Comparison of ENCODE assay signal across 1 cellular context in genomic region chr1:16164821-16165364, GRCh38.
TF ChIP-seq lines count a peak whose summit lies in the region.

No MANE protein-coding gene starts in this region.

TF ChIP-seq in HepG2, 621 proteins besides CTCF, POLR2A, EP300 and RAD21 (continues in another document):
- no peak for TF ChIP-seq ZMYM2 (CRISPR knock-in tag; IDR thresholded peaks at IDR 0.05)
- TF ChIP-seq, protein P1, sequence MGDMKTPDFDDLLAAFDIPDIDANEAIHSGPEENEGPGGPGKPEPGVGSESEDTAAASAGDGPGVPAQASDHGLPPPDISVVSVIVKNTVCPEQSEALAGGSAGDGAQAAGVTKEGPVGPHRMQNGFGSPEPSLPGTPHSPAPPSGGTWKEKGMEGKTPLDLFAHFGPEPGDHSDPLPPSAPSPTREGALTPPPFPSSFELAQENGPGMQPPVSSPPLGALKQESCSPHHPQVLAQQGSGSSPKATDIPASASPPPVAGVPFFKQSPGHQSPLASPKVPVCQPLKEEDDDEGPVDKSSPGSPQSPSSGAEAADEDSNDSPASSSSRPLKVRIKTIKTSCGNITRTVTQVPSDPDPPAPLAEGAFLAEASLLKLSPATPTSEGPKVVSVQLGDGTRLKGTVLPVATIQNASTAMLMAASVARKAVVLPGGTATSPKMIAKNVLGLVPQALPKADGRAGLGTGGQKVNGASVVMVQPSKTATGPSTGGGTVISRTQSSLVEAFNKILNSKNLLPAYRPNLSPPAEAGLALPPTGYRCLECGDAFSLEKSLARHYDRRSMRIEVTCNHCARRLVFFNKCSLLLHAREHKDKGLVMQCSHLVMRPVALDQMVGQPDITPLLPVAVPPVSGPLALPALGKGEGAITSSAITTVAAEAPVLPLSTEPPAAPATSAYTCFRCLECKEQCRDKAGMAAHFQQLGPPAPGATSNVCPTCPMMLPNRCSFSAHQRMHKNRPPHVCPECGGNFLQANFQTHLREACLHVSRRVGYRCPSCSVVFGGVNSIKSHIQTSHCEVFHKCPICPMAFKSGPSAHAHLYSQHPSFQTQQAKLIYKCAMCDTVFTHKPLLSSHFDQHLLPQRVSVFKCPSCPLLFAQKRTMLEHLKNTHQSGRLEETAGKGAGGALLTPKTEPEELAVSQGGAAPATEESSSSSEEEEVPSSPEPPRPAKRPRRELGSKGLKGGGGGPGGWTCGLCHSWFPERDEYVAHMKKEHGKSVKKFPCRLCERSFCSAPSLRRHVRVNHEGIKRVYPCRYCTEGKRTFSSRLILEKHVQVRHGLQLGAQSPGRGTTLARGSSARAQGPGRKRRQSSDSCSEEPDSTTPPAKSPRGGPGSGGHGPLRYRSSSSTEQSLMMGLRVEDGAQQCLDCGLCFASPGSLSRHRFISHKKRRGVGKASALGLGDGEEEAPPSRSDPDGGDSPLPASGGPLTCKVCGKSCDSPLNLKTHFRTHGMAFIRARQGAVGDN (CRISPR knock-in tag; IDR thresholded peaks at IDR 0.05): peak; percentile 63
- TF ChIP-seq YY1 (IDR thresholded peaks at IDR 0.05; ENCODE audit: insufficient read depth, insufficient replicate concordance, low read depth, low read length): no peak
- no peak for TF ChIP-seq ZBTB21 (CRISPR knock-in tag; IDR thresholded peaks at IDR 0.05)
- TF ChIP-seq, protein P2, sequence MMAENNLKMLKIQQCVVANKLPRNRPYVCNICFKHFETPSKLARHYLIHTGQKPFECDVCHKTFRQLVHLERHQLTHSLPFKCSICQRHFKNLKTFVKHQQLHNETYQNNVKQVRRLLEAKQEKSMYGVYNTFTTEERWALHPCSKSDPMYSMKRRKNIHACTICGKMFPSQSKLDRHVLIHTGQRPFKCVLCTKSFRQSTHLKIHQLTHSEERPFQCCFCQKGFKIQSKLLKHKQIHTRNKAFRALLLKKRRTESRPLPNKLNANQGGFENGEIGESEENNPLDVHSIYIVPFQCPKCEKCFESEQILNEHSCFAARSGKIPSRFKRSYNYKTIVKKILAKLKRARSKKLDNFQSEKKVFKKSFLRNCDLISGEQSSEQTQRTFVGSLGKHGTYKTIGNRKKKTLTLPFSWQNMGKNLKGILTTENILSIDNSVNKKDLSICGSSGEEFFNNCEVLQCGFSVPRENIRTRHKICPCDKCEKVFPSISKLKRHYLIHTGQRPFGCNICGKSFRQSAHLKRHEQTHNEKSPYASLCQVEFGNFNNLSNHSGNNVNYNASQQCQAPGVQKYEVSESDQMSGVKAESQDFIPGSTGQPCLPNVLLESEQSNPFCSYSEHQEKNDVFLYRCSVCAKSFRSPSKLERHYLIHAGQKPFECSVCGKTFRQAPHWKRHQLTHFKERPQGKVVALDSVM (CRISPR knock-in tag; IDR thresholded peaks at IDR 0.05): no peak
- 0 out of 2 replicates have a peak, but pooled peaks have one; percentile 1 for TF ChIP-seq ZSCAN29 (CRISPR knock-in tag; conservative IDR thresholded peaks at IDR 0.05)
- no peak for TF ChIP-seq ZNF256 (CRISPR knock-in tag; conservative IDR thresholded peaks at IDR 0.05)
- TF ChIP-seq SAP130 (CRISPR knock-in tag; IDR thresholded peaks at IDR 0.05; ENCODE audit: low read depth): peak; percentile 6; the same call in 1 of the 2 replicates
- no peak for TF ChIP-seq TOPORS (CRISPR knock-in tag; IDR thresholded peaks at IDR 0.05)
- TF ChIP-seq ASH2L (IDR thresholded peaks at IDR 0.05; ENCODE audit: insufficient read length, low read depth, low read length): peak; percentile 21
- 0 out of 2 replicates have a peak, but pooled peaks have one; percentile 3 for TF ChIP-seq ZBTB7A (CRISPR knock-in tag; IDR thresholded peaks at IDR 0.05)
- TF ChIP-seq ZNF333 (CRISPR knock-in tag; IDR thresholded peaks at IDR 0.05; ENCODE audit: borderline replicate concordance): no peak
- TF ChIP-seq CHD4 (IDR thresholded peaks at IDR 0.05; ENCODE audit: borderline replicate concordance, low read length): peak; percentile 20; the same call in 1 of the 2 replicates
- TF ChIP-seq ZNF441 (CRISPR knock-in tag; IDR thresholded peaks at IDR 0.05; ENCODE audit: borderline replicate concordance): 0 out of 2 replicates have a peak, but pooled peaks have one; percentile 15
- TF ChIP-seq HNRNPUL1 (IDR thresholded peaks at IDR 0.05; ENCODE audit: low read depth, low read length): no peak
- TF ChIP-seq MXI1 (IDR thresholded peaks at IDR 0.05; ENCODE audit: borderline replicate concordance, low read depth, low read length): 0 out of 3 replicates have a peak, but pooled peaks have one; percentile 31
- TF ChIP-seq KAT8 (CRISPR knock-in tag; IDR thresholded peaks at IDR 0.05): no peak
- no peak for TF ChIP-seq SNAI1 (CRISPR knock-in tag; IDR thresholded peaks at IDR 0.05; ENCODE audit: borderline replicate concordance)
- TF ChIP-seq RCOR2 (CRISPR knock-in tag; IDR thresholded peaks at IDR 0.05): peak; percentile 43; the same call in 1 of the 2 replicates
- peak; percentile 29; the same call in 1 of the 2 replicates for TF ChIP-seq PHF20 (CRISPR knock-in tag; IDR thresholded peaks at IDR 0.05)
- peak; percentile 11 for TF ChIP-seq CBX1 (IDR thresholded peaks at IDR 0.05; ENCODE audit: low read depth)
- no peak for TF ChIP-seq FOSL1 (CRISPR knock-in tag; IDR thresholded peaks at IDR 0.05; ENCODE audit: borderline replicate concordance)
- TF ChIP-seq ZNF639 (CRISPR knock-in tag; conservative IDR thresholded peaks at IDR 0.05): no peak
- no peak for TF ChIP-seq SRF (IDR thresholded peaks at IDR 0.05; ENCODE audit: low read depth, low read length)
- no peak; the same call in 1 of the 2 replicates for TF ChIP-seq ZNF605 (CRISPR knock-in tag; IDR thresholded peaks at IDR 0.05)
- TF ChIP-seq FOXJ3 (CRISPR knock-in tag; IDR thresholded peaks at IDR 0.05; ENCODE audit: borderline replicate concordance): no peak
- TF ChIP-seq, protein P3, sequence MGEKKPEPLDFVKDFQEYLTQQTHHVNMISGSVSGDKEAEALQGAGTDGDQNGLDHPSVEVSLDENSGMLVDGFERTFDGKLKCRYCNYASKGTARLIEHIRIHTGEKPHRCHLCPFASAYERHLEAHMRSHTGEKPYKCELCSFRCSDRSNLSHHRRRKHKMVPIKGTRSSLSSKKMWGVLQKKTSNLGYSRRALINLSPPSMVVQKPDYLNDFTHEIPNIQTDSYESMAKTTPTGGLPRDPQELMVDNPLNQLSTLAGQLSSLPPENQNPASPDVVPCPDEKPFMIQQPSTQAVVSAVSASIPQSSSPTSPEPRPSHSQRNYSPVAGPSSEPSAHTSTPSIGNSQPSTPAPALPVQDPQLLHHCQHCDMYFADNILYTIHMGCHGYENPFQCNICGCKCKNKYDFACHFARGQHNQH (CRISPR knock-in tag; IDR thresholded peaks at IDR 0.05): no peak
- TF ChIP-seq ONECUT2 (CRISPR knock-in tag; IDR thresholded peaks at IDR 0.05): no peak
- TF ChIP-seq, protein P4, sequence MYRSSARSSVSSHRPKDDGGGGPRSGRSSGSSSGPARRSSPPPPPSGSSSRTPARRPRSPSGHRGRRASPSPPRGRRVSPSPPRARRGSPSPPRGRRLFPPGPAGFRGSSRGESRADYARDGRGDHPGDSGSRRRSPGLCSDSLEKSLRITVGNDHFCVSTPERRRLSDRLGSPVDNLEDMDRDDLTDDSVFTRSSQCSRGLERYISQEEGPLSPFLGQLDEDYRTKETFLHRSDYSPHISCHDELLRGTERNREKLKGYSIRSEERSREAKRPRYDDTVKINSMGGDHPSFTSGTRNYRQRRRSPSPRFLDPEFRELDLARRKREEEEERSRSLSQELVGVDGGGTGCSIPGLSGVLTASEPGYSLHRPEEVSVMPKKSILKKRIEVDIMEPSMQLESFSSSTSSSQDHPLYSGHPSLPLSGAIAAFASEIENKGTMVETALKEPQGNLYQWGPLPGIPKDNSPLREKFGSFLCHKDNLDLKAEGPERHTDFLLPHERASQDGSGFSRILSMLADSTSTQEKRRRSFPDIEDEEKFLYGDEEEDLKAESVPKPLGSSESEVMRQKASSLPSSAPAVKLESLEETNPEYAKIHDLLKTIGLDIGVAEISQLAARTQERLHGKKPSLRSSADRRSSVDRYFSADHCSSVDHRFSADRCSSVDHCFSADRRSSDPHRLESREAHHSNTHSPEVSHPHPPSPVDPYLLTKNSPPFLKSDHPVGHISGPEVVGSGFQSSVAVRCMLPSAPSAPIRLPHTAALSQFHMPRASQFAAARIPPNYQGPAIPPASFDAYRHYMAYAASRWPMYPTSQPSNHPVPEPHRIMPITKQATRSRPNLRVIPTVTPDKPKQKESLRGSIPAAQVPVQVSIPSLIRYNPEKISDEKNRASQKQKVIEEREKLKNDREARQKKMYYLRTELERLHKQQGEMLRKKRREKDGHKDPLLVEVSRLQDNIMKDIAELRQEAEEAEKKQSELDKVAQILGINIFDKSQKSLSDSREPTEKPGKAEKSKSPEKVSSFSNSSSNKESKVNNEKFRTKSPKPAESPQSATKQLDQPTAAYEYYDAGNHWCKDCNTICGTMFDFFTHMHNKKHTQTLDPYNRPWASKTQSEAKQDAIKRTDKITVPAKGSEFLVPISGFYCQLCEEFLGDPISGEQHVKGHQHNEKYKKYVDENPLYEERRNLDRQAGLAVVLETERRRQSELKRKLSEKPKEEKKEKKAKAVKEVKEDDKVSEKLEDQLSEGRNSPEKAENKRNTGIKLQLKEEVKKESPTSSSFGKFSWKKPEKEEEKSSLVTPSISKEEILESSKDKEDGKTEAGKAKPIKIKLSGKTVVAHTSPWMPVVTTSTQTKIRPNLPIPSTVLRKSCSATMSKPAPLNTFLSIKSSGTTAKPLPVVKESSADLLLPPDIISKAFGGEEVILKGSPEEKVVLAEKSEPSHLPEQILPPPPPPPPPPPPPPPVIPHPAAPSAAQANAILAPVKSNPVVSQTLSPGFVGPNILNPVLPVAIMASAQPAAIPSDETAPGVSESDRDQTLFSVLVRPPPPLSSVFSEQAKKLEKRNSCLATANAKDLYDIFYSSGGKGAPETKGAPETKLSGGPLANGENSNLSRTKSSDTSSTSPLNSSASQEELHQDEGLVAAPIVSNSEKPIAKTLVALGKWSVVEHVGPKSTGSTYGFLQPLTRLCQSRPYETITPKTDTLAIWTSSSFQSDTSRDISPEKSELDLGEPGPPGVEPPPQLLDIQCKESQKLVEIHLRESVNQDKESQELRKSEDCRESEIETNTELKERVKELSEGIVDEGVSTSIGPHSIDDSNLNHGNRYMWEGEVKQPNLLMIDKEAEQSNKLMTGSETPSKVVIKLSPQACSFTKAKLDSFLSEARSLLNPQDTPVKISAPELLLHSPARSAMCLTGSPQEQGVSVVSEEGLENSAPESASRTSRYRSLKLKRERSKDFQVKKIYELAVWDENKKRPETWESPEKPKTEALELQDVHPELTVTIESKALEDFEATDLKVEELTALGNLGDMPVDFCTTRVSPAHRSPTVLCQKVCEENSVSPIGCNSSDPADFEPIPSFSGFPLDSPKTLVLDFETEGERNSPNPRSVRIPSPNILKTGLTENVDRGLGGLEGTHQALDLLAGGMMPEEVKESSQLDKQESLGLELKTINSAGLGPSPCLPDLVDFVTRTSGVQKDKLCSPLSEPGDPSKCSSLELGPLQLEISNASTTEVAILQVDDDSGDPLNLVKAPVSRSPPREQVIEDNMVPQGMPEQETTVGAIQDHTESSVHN (CRISPR knock-in tag; IDR thresholded peaks at IDR 0.05): 0 out of 2 replicates have a peak, but pooled peaks have one; percentile 15
- TF ChIP-seq, protein P5, sequence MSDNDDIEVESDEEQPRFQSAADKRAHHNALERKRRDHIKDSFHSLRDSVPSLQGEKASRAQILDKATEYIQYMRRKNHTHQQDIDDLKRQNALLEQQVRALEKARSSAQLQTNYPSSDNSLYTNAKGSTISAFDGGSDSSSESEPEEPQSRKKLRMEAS (IDR thresholded peaks at IDR 0.05): peak; percentile 24; the same call in 1 of the 2 replicates
- TF ChIP-seq SP2 (CRISPR knock-in tag; IDR thresholded peaks at IDR 0.05): no peak
- TF ChIP-seq RAD51 (IDR thresholded peaks at IDR 0.05; ENCODE audit: borderline replicate concordance): no peak
- TF ChIP-seq ZNF230 (CRISPR knock-in tag; IDR thresholded peaks at IDR 0.05): no peak
- TF ChIP-seq ZNF749 (CRISPR knock-in tag; IDR thresholded peaks at IDR 0.05; ENCODE audit: borderline replicate concordance): no peak
- TF ChIP-seq ZC3H13 (CRISPR knock-in tag; IDR thresholded peaks at IDR 0.05): 0 out of 2 replicates have a peak, but pooled peaks have one; percentile 9
- no peak for TF ChIP-seq ZNF296 (CRISPR knock-in tag; conservative IDR thresholded peaks at IDR 0.05)
- TF ChIP-seq, protein P6, sequence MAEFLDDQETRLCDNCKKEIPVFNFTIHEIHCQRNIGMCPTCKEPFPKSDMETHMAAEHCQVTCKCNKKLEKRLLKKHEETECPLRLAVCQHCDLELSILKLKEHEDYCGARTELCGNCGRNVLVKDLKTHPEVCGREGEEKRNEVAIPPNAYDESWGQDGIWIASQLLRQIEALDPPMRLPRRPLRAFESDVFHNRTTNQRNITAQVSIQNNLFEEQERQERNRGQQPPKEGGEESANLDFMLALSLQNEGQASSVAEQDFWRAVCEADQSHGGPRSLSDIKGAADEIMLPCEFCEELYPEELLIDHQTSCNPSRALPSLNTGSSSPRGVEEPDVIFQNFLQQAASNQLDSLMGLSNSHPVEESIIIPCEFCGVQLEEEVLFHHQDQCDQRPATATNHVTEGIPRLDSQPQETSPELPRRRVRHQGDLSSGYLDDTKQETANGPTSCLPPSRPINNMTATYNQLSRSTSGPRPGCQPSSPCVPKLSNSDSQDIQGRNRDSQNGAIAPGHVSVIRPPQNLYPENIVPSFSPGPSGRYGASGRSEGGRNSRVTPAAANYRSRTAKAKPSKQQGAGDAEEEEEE (CRISPR knock-in tag; IDR thresholded peaks at IDR 0.05; ENCODE audit: borderline replicate concordance): no peak
- TF ChIP-seq PHF21A (CRISPR knock-in tag; IDR thresholded peaks at IDR 0.05): 0 out of 2 replicates have a peak, but pooled peaks have one; percentile 11
- TF ChIP-seq MAZ (IDR thresholded peaks at IDR 0.05; ENCODE audit: borderline replicate concordance, low read depth, low read length): no peak
- TF ChIP-seq MAZ (CRISPR knock-in tag; IDR thresholded peaks at IDR 0.05; ENCODE audit: low read depth): no peak
- TF ChIP-seq CHD2 (IDR thresholded peaks at IDR 0.05; ENCODE audit: low read depth, low read length): no peak
- TF ChIP-seq ZNF619 (CRISPR knock-in tag; IDR thresholded peaks at IDR 0.05): 0 out of 2 replicates have a peak, but pooled peaks have one; percentile 24
- TF ChIP-seq GTF3A (CRISPR knock-in tag; conservative IDR thresholded peaks at IDR 0.05): no peak
- no peak for TF ChIP-seq ZNF280B (CRISPR knock-in tag; IDR thresholded peaks at IDR 0.05; ENCODE audit: borderline replicate concordance)
